ENCODE assay signal across 17 cellular contexts in genomic region chr2:195029804-195030654, GRCh38.
"Had no signal": no experiment of that assay in that cellular context is flagged by ENCODE, and none has a peak within 500 bp of the region (broad histone marks: within the 10 kb centered on the region; RNA-seq: fewer than 3 reads in every experiment).

No MANE protein-coding gene starts in this region.

- H3K4me3 ChIP-seq: body of pancreas, coronary artery, right lobe of liver, spleen, tibial nerve had no signal

- H3K4me3 Mint-ChIP-seq: stimulated activated memory B cell treated with anti-CD40 and anti-IgM and Interleukin-4, amounts not matched to agents 10 μg/mL and 1 μg/mL and 100 μg/mL, for 72 hours had no signal

- H3K27ac ChIP-seq: body of pancreas, coronary artery, epithelial cell of prostate, neutrophil, right lobe of liver, spleen, tibial nerve had no signal

- H3K27me3 ChIP-seq: body of pancreas, neutrophil, right lobe of liver, tibial nerve had no signal

- H3K9me3 ChIP-seq: body of pancreas, neutrophil, right lobe of liver, spleen, tibial nerve had no signal

- ATAC-seq: activated naive CD4-positive, alpha-beta T cell treated with anti-CD3 and anti-CD28 coated beads, Interleukin-2, amount 50 U/mL, for 72 hours; body of pancreas; stimulated activated memory B cell treated with anti-CD40 and anti-IgM and Interleukin-4, amounts not matched to agents 10 μg/mL and 1 μg/mL and 100 μg/mL, for 72 hours had no signal

- H3K4me1 Mint-ChIP-seq: stimulated activated memory B cell treated with anti-CD40 and anti-IgM and Interleukin-4, amounts not matched to agents 10 μg/mL and 1 μg/mL and 100 μg/mL, for 72 hours had no signal

- H3K27me3 Mint-ChIP-seq: stimulated activated memory B cell treated with anti-CD40 and anti-IgM and Interleukin-4, amounts not matched to agents 10 μg/mL and 1 μg/mL and 100 μg/mL, for 72 hours had no signal

- H3K36me3 ChIP-seq: neutrophil, right lobe of liver, spleen, tibial nerve had no signal

- H3K9me3 Mint-ChIP-seq: activated naive CD4-positive, alpha-beta T cell treated with anti-CD3 and anti-CD28 coated beads, Interleukin-2, amount 50 U/mL, for 72 hours; stimulated activated memory B cell treated with anti-CD40 and anti-IgM and Interleukin-4, amounts not matched to agents 10 μg/mL and 1 μg/mL and 100 μg/mL, for 72 hours had no signal

- H3K36me3 Mint-ChIP-seq: activated naive CD4-positive, alpha-beta T cell treated with anti-CD3 and anti-CD28 coated beads, Interleukin-2, amount 50 U/mL, for 72 hours; stimulated activated memory B cell treated with anti-CD40 and anti-IgM and Interleukin-4, amounts not matched to agents 10 μg/mL and 1 μg/mL and 100 μg/mL, for 72 hours had no signal

- H3K27ac Mint-ChIP-seq: activated naive CD4-positive, alpha-beta T cell treated with anti-CD3 and anti-CD28 coated beads, Interleukin-2, amount 50 U/mL, for 72 hours; stimulated activated memory B cell treated with anti-CD40 and anti-IgM and Interleukin-4, amounts not matched to agents 10 μg/mL and 1 μg/mL and 100 μg/mL, for 72 hours had no signal

- H3K4me1 ChIP-seq: body of pancreas, right lobe of liver, spleen, tibial nerve had no signal

- DNase-seq: activated CD4-positive, alpha-beta T cell treated with anti-CD3 and anti-CD28 coated beads, Interleukin-2, amount 50 U/mL, for 1 hour; activated T-cell treated with anti-CD3 and anti-CD28 coated beads for 4 hours; amniotic stem cell; body of pancreas; central memory CD4-positive, alpha-beta T cell; effector CD8-positive, alpha-beta T cell; hippocampal formation; kidney glomerular epithelial cell; right lobe of liver; spleen; stimulated activated CD4-positive, alpha-beta T cell treated with anti-CD3 and anti-CD28 coated beads, Interleukin-1b, Interleukin-23, amount 100 ng/mL, for 48 hours had no signal
